Comparison of ENCODE assay signal across 9 cellular contexts in genomic region chr22:19094393-19094997, GRCh38. TPM values are rescaled to one million over a fixed set of nuclear protein-coding genes. Genes with fewer than 3 reads are reported as not detected.
"Had no signal": no experiment of that assay in that cellular context is flagged by ENCODE, and none has a peak within 500 bp of the region (broad histone marks: within the 10 kb centered on the region; RNA-seq: fewer than 3 reads in every experiment).

No MANE protein-coding gene starts in this region.

- H3K27ac ChIP-seq: HL-60 had no signal

- ATAC-seq: HepG2 had no signal

- FAIRE-seq: HepG2, HTR-8/SVneo had no signal

- DNase-seq: IMR-90, KBM-7, KG1 had no signal

RNA-seq across cellular contexts. Expression of gene TSSK2, which starts 36.6 kb away (rescaled TPM):
- total RNA-seq: HepG2, HT-29, HT1080, IMR-90 had no signal
- polyA plus RNA-seq: HepG2, IgD-negative memory B cell, IMR-90 had no signal

RNA-seq across cellular contexts. Expression of gene GSC2, which starts 55.6 kb away (rescaled TPM):
- total RNA-seq: HepG2, HT-29, HT1080, IMR-90 had no signal
- polyA plus RNA-seq: HepG2, IgD-negative memory B cell, IMR-90 had no signal
